Comparison of ENCODE assay signal across 11 cellular contexts in genomic region chr2:105858868-105859693, GRCh38.
A peak's percentile ranks its signal among the peaks of the same experiment; 100 is the strongest.
DNase-seq lines count a peak whose midpoint lies in the region; ATAC-seq lines count a peak whose summit lies in the region.
"Had no signal": no experiment of that assay in that cellular context is flagged by ENCODE, and none has a peak within 500 bp of the region (broad histone marks: within the 10 kb centered on the region; RNA-seq: fewer than 3 reads in every experiment).

No MANE protein-coding gene starts in this region.

- H3K27me3 Mint-ChIP-seq in activated naive CD8-positive, alpha-beta T cell treated with anti-CD3 and anti-CD28 coated beads, Interleukin-2, amount 50 U/mL, for 24 hours: no peaks in the 10 kb centered on the region

- peak overlapping the region; percentile 96 for H3K27ac Mint-ChIP-seq in activated naive CD8-positive, alpha-beta T cell treated with anti-CD3 and anti-CD28 coated beads, Interleukin-2, amount 50 U/mL, for 24 hours
- peak overlapping the region; percentile 84 for H3K27ac Mint-ChIP-seq in stimulated activated effector memory CD8-positive, alpha-beta T cell treated with anti-CD3 and anti-CD28 coated beads, Interleukin-12 subunit alpha, Interleukin-12 subunit beta, amount 100 ng/mL, for 72 hours

- no peaks in the 10 kb centered on the region for H3K9me3 Mint-ChIP-seq in activated naive CD8-positive, alpha-beta T cell treated with anti-CD3 and anti-CD28 coated beads, Interleukin-2, amount 50 U/mL, for 24 hours
- H3K9me3 Mint-ChIP-seq in stimulated activated effector memory CD8-positive, alpha-beta T cell treated with anti-CD3 and anti-CD28 coated beads, Interleukin-12 subunit alpha, Interleukin-12 subunit beta, amount 100 ng/mL, for 72 hours: no peaks in the 10 kb centered on the region

- H3K4me3 ChIP-seq in Jurkat, Clone E6-1 (ENCODE audit: low read length): no peak overlapping the region
- H3K4me3 ChIP-seq: A549 had no signal

- H3K36me3 Mint-ChIP-seq in activated naive CD8-positive, alpha-beta T cell treated with anti-CD3 and anti-CD28 coated beads, Interleukin-2, amount 50 U/mL, for 24 hours (ENCODE audit: low read depth): peaks cover 57% of the 10 kb centered on the region
- H3K36me3 Mint-ChIP-seq in stimulated activated effector memory CD8-positive, alpha-beta T cell treated with anti-CD3 and anti-CD28 coated beads, Interleukin-12 subunit alpha, Interleukin-12 subunit beta, amount 100 ng/mL, for 72 hours: peaks cover 79% of the 10 kb centered on the region

- peak overlapping the region; percentile 59 for H3K4me3 Mint-ChIP-seq in activated naive CD8-positive, alpha-beta T cell treated with anti-CD3 and anti-CD28 coated beads, Interleukin-2, amount 50 U/mL, for 24 hours
- peak overlapping the region; percentile 58 for H3K4me3 Mint-ChIP-seq in stimulated activated effector memory CD8-positive, alpha-beta T cell treated with anti-CD3 and anti-CD28 coated beads, Interleukin-12 subunit alpha, Interleukin-12 subunit beta, amount 100 ng/mL, for 72 hours

- peaks cover 96% of the 10 kb centered on the region for H3K4me1 Mint-ChIP-seq in activated naive CD8-positive, alpha-beta T cell treated with anti-CD3 and anti-CD28 coated beads, Interleukin-2, amount 50 U/mL, for 24 hours
- peaks cover 88% of the 10 kb centered on the region for H3K4me1 Mint-ChIP-seq in stimulated activated effector memory CD8-positive, alpha-beta T cell treated with anti-CD3 and anti-CD28 coated beads, Interleukin-12 subunit alpha, Interleukin-12 subunit beta, amount 100 ng/mL, for 72 hours

- peak; percentile 77 for ATAC-seq in activated naive CD8-positive, alpha-beta T cell treated with anti-CD3 and anti-CD28 coated beads, Interleukin-2, amount 50 U/mL, for 24 hours
- peak; percentile 84 for ATAC-seq in stimulated activated effector memory CD8-positive, alpha-beta T cell treated with anti-CD3 and anti-CD28 coated beads, Interleukin-12 subunit alpha, Interleukin-12 subunit beta, amount 100 ng/mL, for 72 hours
- ATAC-seq: A549, Panc1 had no signal

- peak; percentile 29 for DNase-seq in activated CD4-positive, alpha-beta T cell treated with anti-CD3 and anti-CD28 coated beads for 48 hours
- DNase-seq in activated CD4-positive, alpha-beta T cell treated with anti-CD3 and anti-CD28 coated beads, Interleukin-2, amount 50 U/mL, for 48 hours: no peak
- DNase-seq in Jurkat, Clone E6-1 (ENCODE audit: low read depth, low spot score): peak; percentile 12
- DNase-seq in activated naive CD8-positive, alpha-beta T cell treated with anti-CD3 and anti-CD28 coated beads, Interleukin-2, amount 50 U/mL, for 24 hours: no peak
- DNase-seq in stimulated activated effector memory CD8-positive, alpha-beta T cell treated with anti-CD3 and anti-CD28 coated beads, Interleukin-12 subunit alpha, Interleukin-12 subunit beta, amount 100 ng/mL, for 72 hours (ENCODE audit: low spot score in 2 of 2): no peak
- DNase-seq in amygdala (lab: John Stamatoyannopoulos, UW) (no peak), COR-L47 (lab: John Stamatoyannopoulos, UW) (no peak), G401 (ENCODE audit: low spot score) (no peak)
- DNase-seq: NCI-H2029 treated with DMSO at 0.1 percent for 48 hours had no signal

- in situ Hi-C loops in G401 (cut with HindIII; ENCODE audit: low sequenced_read_pairs): no loop called here

Comparison
In these comparisons a context has a peak if more than half of its experiments do, and no peak if none do; other contexts are left out.
1. DNase-seq: peak in activated CD4-positive, alpha-beta T cell treated with anti-CD3 and anti-CD28 coated beads for 48 hours (single experiment) and Jurkat, Clone E6-1 (single experiment); none in activated CD4-positive, alpha-beta T cell treated with anti-CD3 and anti-CD28 coated beads, Interleukin-2, amount 50 U/mL, for 48 hours (0 of 2), activated naive CD8-positive, alpha-beta T cell treated with anti-CD3 and anti-CD28 coated beads, Interleukin-2, amount 50 U/mL, for 24 hours (single experiment), stimulated activated effector memory CD8-positive, alpha-beta T cell treated with anti-CD3 and anti-CD28 coated beads, Interleukin-12 subunit alpha, Interleukin-12 subunit beta, amount 100 ng/mL, for 72 hours (0 of 2), amygdala (0 of 56), COR-L47 (single experiment) and G401 (single experiment).